Comparison of ENCODE assay signal across 19 cellular contexts in the genomic region with DNA sequence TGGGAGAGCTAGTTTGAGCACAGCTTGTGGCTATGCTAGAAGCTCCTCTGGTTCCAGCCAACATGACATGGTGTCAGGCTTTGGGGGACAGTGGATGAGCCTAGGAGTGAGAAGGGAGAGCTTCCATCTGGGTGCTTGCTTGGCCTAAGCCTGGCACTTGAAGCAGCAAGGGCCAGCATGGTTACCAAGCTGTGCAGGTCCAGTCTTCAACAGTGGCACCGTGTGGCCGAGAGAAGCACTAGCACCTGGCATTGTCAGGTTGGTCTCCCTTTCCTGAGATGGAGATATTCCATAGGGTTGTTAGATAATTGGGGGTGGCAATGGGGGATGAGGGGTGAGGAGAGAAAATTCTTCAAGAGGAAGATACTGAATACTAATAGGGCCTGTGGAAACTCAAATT.
DNase-seq lines count a peak whose midpoint lies in the region; FAIRE-seq and TF ChIP-seq lines count a peak whose summit lies in the region.
"Had no signal": no experiment of that assay in that cellular context is flagged by ENCODE, and none has a peak within 500 bp of the region (broad histone marks: within the 10 kb centered on the region; RNA-seq: fewer than 3 reads in every experiment).

No MANE protein-coding gene starts in this region.

- H3K9me3 ChIP-seq in tibial artery = peaks cover 0 to 22% (median 21%) of the 10 kb centered on the region in 3 donors
- peaks cover 14 to 15% of the 10 kb centered on the region in 2 donors for H3K9me3 ChIP-seq in transverse colon
- H3K9me3 ChIP-seq: prostate gland had no signal

- in situ Hi-C loops in transverse colon (cut with MboI; ENCODE audit: low pct_ligation_motif_present in 1 of 4, low pct_unique_long_range_greater_than_20kb in 1 of 4, low sequenced_read_pairs in 3 of 4) = no loop called here

- no peak for TF ChIP-seq POLR2A in transverse colon (IDR thresholded peaks at IDR 0.05)

- H3K4me3 ChIP-seq in GM06990 (replicated peaks; ENCODE audit: low read depth, low read length) (no peak overlapping the region), epithelial cell of esophagus (ENCODE audit: low read length) (no peak overlapping the region), tibial artery (no peak overlapping the region), transverse colon (no peak overlapping the region)
- H3K4me3 ChIP-seq: breast epithelium, esophagus muscularis mucosa, GM23248, prostate gland had no signal

- H3K36me3 ChIP-seq in GM06990 (ENCODE audit: control insufficient read depth, insufficient read depth, low read length) (no peaks in the 10 kb centered on the region), tibial artery (no peaks in the 10 kb centered on the region), transverse colon (no peaks in the 10 kb centered on the region)
- H3K36me3 ChIP-seq: breast epithelium, esophagus muscularis mucosa, prostate gland had no signal

- H3K27ac ChIP-seq in tibial artery = no peak overlapping the region
- no peak overlapping the region for H3K27ac ChIP-seq in transverse colon
- H3K27ac ChIP-seq: breast epithelium, esophagus muscularis mucosa, GM23248, prostate gland had no signal

- WGBS in transverse colon (ENCODE audit: low coverage in 1 of 2), 2 donors = 100% methylated on average over 2 of the region's 2 CpGs; no CpG with 5 or more reads in 1 of the 2 donors

- TF ChIP-seq CTCF in GM06990 (IDR thresholded peaks at IDR 0.05; ENCODE audit: insufficient read depth, low read length, poor library complexity, severe bottlenecking) (peak; percentile 11), epithelial cell of esophagus (IDR thresholded peaks at IDR 0.05; ENCODE audit: insufficient read depth, low read depth, low read length, missing control alignments) (peak; percentile 35), tibial artery (IDR thresholded peaks at IDR 0.05) (no peak), transverse colon (IDR thresholded peaks at IDR 0.05) (peak in 1 of 5 experiments; percentile 8)

- TF ChIP-seq EP300 in transverse colon (IDR thresholded peaks at IDR 0.05; ENCODE audit: low read depth) = no peak

- H3K27me3 ChIP-seq in GM06990 (replicated peaks; ENCODE audit: control insufficient read depth, insufficient read depth, low read length) (no peaks in the 10 kb centered on the region), tibial artery (no peaks in the 10 kb centered on the region), transverse colon (no peaks in the 10 kb centered on the region)
- H3K27me3 ChIP-seq: breast epithelium, esophagus muscularis mucosa had no signal

- intact Hi-C loops in tibial artery (cut with DNase I; ENCODE audit: low total_unique reads) (no loop called here), transverse colon (cut with DNase I; ENCODE audit: low total_unique reads) (no loop called here)

- FAIRE-seq in GM19239 (lab: Jason Lieb, UNC) = no peak

- H3K4me1 ChIP-seq in tibial artery (no peaks in the 10 kb centered on the region), transverse colon (no peaks in the 10 kb centered on the region)
- H3K4me1 ChIP-seq: breast epithelium, esophagus muscularis mucosa, prostate gland had no signal

- DNase-seq in A172 (ENCODE audit: low spot score) (peak; percentile 19), GM06990 (ENCODE audit: extremely low read depth, insufficient read length) (no peak), NCI-H69 (lab: John Stamatoyannopoulos, UW) (peak; percentile 16), epithelial cell of esophagus (ENCODE audit: low read depth) (no peak), GM19239 (ENCODE audit: insufficient read length, low spot score) (no peak), tibial artery (no peak), transverse colon (no peak), NCI-H510A (lab: John Stamatoyannopoulos, UW) (no peak)
- DNase-seq: activated CD4-positive, alpha-beta T cell treated with anti-CD3 and anti-CD28 coated beads, Interleukin-2, amount 50 U/mL, for 4 hours; activated effector memory CD4-positive, alpha-beta T cell treated with anti-CD3 and anti-CD28 coated beads, Interleukin-2, amount 50 U/mL, for 16 hours; CD4-positive, CD25-positive, alpha-beta regulatory T cell; GM23248; midbrain; NCI-H1417 treated with DMSO at 0.1 percent for 48 hours; stimulated activated CD4-positive, alpha-beta T cell treated with anti-CD3 and anti-CD28 coated beads, Interleukin-4, amount 100 ng/mL, for 24 hours; stimulated activated naive CD8-positive, alpha-beta T cell treated with anti-CD3 and anti-CD28 coated beads, Interleukin-15, Interleukin-2, amounts not matched to agents 100 U/mL and 50 U/mL, for 24 hours had no signal

Comparison
In these comparisons a context has a peak if more than half of its experiments do, and no peak if none do; other contexts are left out.
1. DNase-seq: peak in A172 (single experiment) and NCI-H69 (single experiment); none in GM06990 (single experiment), epithelial cell of esophagus (single experiment), GM19239 (single experiment), tibial artery (0 of 2), transverse colon (single experiment) and NCI-H510A (single experiment).
2. CTCF ChIP-seq: peak in GM06990 (single experiment) and epithelial cell of esophagus (single experiment); none in tibial artery (0 of 2).